Comparison of ENCODE assay signal across 22 cellular contexts in the genomic region with DNA sequence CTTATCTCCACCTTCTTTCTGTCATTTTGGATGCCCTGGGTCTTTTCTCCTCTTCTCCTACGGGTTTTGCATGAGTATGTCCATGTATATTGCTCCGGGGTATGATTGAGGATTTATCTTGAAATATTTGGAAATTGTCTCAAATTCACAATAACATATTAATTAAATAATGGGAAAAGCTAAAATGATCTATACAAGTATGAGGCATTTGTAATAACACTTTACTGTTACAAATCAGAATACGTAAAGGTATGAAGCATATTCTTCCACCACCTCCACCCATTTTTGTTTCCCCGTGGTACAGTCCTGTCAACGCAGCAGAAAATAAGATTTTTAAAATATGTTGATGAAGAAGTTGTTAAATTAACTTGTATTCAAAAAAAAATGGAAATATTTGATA.
"Had no signal": no experiment of that assay in that cellular context is flagged by ENCODE, and none has a peak within 500 bp of the region (broad histone marks: within the 10 kb centered on the region; RNA-seq: fewer than 3 reads in every experiment).

No MANE protein-coding gene starts in this region.

- H3K9me3 Mint-ChIP-seq: activated naive CD4-positive, alpha-beta T cell treated with anti-CD3 and anti-CD28 coated beads, Interleukin-2, amount 50 U/mL, for 72 hours; activated T-helper 1 cell treated with anti-CD3 and anti-CD28 coated beads, Interleukin-12 subunit alpha, Interleukin-12 subunit beta, Interleukin-2, Interleukin-4 antibody, amounts not matched to agents 30 ng/mL and 10 ng/mL and 1 ng/mL, durations not matched to agents 14 hours and 24 hours and 36 hours; brain; dendritic cell treated with granulocyte-macrophage colony-stimulating factor and Interleukin-4, amounts not matched to agents 40 ng/mL and 50 ng/mL, for 4 days; nephron; T-helper 1 cell treated with Interleukin-12 subunit alpha and Interleukin-12 subunit beta and Interleukin-4 antibody, amounts not matched to agents 30 μg/mL and 1 μg/mL, for 36 hours had no signal

- ATAC-seq: activated naive CD4-positive, alpha-beta T cell treated with anti-CD3 and anti-CD28 coated beads, Interleukin-2, amount 50 U/mL, for 72 hours; left lobe of liver had no signal

- H3K4me1 ChIP-seq: parathyroid adenoma had no signal

- H3K27me3 Mint-ChIP-seq: brain; dendritic cell treated with granulocyte-macrophage colony-stimulating factor and Interleukin-4, amounts not matched to agents 40 ng/mL and 50 ng/mL, for 4 days had no signal

- H3K4me3 Mint-ChIP-seq: activated T-helper 1 cell treated with anti-CD3 and anti-CD28 coated beads, Interleukin-12 subunit alpha, Interleukin-12 subunit beta, Interleukin-2, Interleukin-4 antibody, amounts not matched to agents 30 ng/mL and 10 ng/mL and 1 ng/mL, durations not matched to agents 14 hours and 24 hours and 36 hours; dendritic cell treated with granulocyte-macrophage colony-stimulating factor and Interleukin-4, amounts not matched to agents 40 ng/mL and 50 ng/mL, for 4 days; nephron; T-helper 1 cell treated with Interleukin-12 subunit alpha and Interleukin-12 subunit beta and Interleukin-4 antibody, amounts not matched to agents 30 μg/mL and 1 μg/mL, for 36 hours had no signal

- H3K4me1 Mint-ChIP-seq: nephron had no signal

- DNase-seq: activated CD4-positive, alpha-beta T cell treated with anti-CD3 and anti-CD28 coated beads for 4 hours; activated CD4-positive, alpha-beta T cell treated with anti-CD3 and anti-CD28 coated beads, Interleukin-2, amount 50 U/mL, for 48 hours; activated CD4-positive, CD25-positive, alpha-beta regulatory T cell; activated gamma-delta T cell; aorta; effector CD4-positive, alpha-beta T cell; erythroblast; foreskin fibroblast; right cardiac atrium; stimulated activated CD4-positive, alpha-beta T cell treated with anti-CD3 and anti-CD28 coated beads, Interleukin-4, amount 100 ng/mL, for 24 hours; stimulated activated naive CD4-positive, alpha-beta T cell treated with Interleukin-2 at 50 U/mL for 16 hours; substantia nigra; tibial artery had no signal

- H3K9me3 ChIP-seq: tibial artery had no signal

- H3K27ac Mint-ChIP-seq: nephron; T-helper 1 cell treated with Interleukin-12 subunit alpha and Interleukin-12 subunit beta and Interleukin-4 antibody, amounts not matched to agents 30 μg/mL and 1 μg/mL, for 36 hours had no signal

- H3K27ac ChIP-seq: parathyroid adenoma, tibial artery had no signal

- H3K27me3 ChIP-seq: tibial artery had no signal

- H3K4me3 ChIP-seq: lung, tibial artery had no signal
